1 cellular context compared by ENCODE assay signal in genomic region chr9:69173891-69174644, GRCh38.
TF ChIP-seq lines count a peak whose summit lies in the region.

Gene TJP2, plus strand, starts transcription at chr9:69174277. Its CDS starts 96 bp downstream, at chr9:69174373.

TF ChIP-seq in HCT116, 20 proteins besides CTCF, POLR2A, EP300 and RAD21 (continued from another document):
- TF ChIP-seq, protein P1, sequence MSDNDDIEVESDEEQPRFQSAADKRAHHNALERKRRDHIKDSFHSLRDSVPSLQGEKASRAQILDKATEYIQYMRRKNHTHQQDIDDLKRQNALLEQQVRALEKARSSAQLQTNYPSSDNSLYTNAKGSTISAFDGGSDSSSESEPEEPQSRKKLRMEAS (IDR thresholded peaks at IDR 0.05), result no peak
- no peak for TF ChIP-seq ZNF274 (IDR thresholded peaks at IDR 0.05; ENCODE audit: low read depth, low read length)
TF ChIP-seq in HCT116: peak in this region for 0.
